In the genomic region with DNA sequence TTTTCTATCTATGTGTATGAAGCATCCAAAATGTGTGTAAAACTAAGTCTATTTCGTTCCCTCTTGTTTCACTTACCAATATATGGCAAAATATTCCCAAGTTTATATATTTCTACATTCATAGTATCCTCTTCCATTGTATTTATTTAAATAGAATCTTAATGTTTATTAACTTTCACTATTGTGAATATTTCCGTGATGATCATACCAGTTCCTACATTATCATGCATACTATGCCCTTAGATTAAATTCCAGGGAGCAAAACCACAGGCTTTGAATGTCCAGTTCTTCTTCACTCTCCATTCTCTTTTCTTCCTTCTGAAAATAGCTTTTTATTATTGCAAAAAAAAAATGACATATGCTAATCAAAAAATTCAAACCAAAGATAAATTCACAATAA, we compare ENCODE assay signal across 20 cellular contexts.
"Had no signal": no experiment of that assay in that cellular context is flagged by ENCODE, and none has a peak within 500 bp of the region (broad histone marks: within the 10 kb centered on the region; RNA-seq: fewer than 3 reads in every experiment).

No MANE protein-coding gene starts in this region.

- H3K27ac ChIP-seq: coronary artery, epithelial cell of prostate, prostate gland, right lobe of liver had no signal

- H3K36me3 ChIP-seq: gastroesophageal sphincter, prostate gland, right lobe of liver had no signal

- ATAC-seq: gastroesophageal sphincter; right lobe of liver; stimulated activated naive B cell treated with anti-CD40 and anti-IgM and Interleukin-4, amounts not matched to agents 10 μg/mL and 1 μg/mL and 100 μg/mL, for 72 hours had no signal

- H3K36me3 Mint-ChIP-seq: naive B cell; stimulated activated naive B cell treated with anti-CD40 and anti-IgM and Interleukin-4, amounts not matched to agents 10 μg/mL and 1 μg/mL and 100 μg/mL, for 72 hours had no signal

- H3K27ac Mint-ChIP-seq: activated CD4-positive, alpha-beta memory T cell treated with anti-CD3 and anti-CD28 coated beads for 36 hours; naive B cell; stimulated activated naive B cell treated with anti-CD40 and anti-IgM and Interleukin-4, amounts not matched to agents 10 μg/mL and 1 μg/mL and 100 μg/mL, for 72 hours; T-helper 2 cell treated with Interferon-gamma antibody and Interleukin-4, amounts not matched to agents 5 μg/mL and 100 μg/mL, for 36 hours had no signal

- DNase-seq: activated CD4-positive, alpha-beta memory T cell treated with anti-CD3 and anti-CD28 coated beads for 36 hours; activated CD4-positive, alpha-beta T cell treated with anti-CD3 and anti-CD28 coated beads for 1 hour; activated naive CD4-positive, alpha-beta T cell; activated T-cell treated with anti-CD3 and anti-CD28 coated beads, Interleukin-2, amount 50 U/mL, for 48 hours; caudate nucleus; effector CD4-positive, alpha-beta T cell; left colon; naive B cell; nucleus accumbens; right lobe of liver; stimulated activated CD4-positive, alpha-beta T cell treated with anti-CD3 and anti-CD28 coated beads, Interleukin-2, amount 100 ng/mL, for 24 hours; stimulated activated naive B cell treated with anti-CD40 and anti-IgM and Interleukin-4, amounts not matched to agents 10 μg/mL and 1 μg/mL and 100 μg/mL, for 72 hours; SW 1271; trophoblast cell had no signal

- H3K4me1 ChIP-seq: prostate gland, right lobe of liver had no signal

- H3K4me3 ChIP-seq: coronary artery, gastroesophageal sphincter, lung, prostate gland, right lobe of liver had no signal

- H3K27me3 Mint-ChIP-seq: activated CD4-positive, alpha-beta memory T cell treated with anti-CD3 and anti-CD28 coated beads for 36 hours; naive B cell; stimulated activated naive B cell treated with anti-CD40 and anti-IgM and Interleukin-4, amounts not matched to agents 10 μg/mL and 1 μg/mL and 100 μg/mL, for 72 hours had no signal

- H3K27me3 ChIP-seq: gastroesophageal sphincter, right lobe of liver had no signal

- H3K9me3 Mint-ChIP-seq: activated CD4-positive, alpha-beta memory T cell treated with anti-CD3 and anti-CD28 coated beads for 36 hours; naive B cell; stimulated activated naive B cell treated with anti-CD40 and anti-IgM and Interleukin-4, amounts not matched to agents 10 μg/mL and 1 μg/mL and 100 μg/mL, for 72 hours; T-helper 2 cell treated with Interferon-gamma antibody and Interleukin-4, amounts not matched to agents 5 μg/mL and 100 μg/mL, for 36 hours had no signal

- H3K4me3 Mint-ChIP-seq: activated CD4-positive, alpha-beta memory T cell treated with anti-CD3 and anti-CD28 coated beads for 36 hours; naive B cell; stimulated activated naive B cell treated with anti-CD40 and anti-IgM and Interleukin-4, amounts not matched to agents 10 μg/mL and 1 μg/mL and 100 μg/mL, for 72 hours; T-helper 2 cell treated with Interferon-gamma antibody and Interleukin-4, amounts not matched to agents 5 μg/mL and 100 μg/mL, for 36 hours had no signal

- H3K9me3 ChIP-seq: gastroesophageal sphincter, prostate gland, right lobe of liver had no signal
